ENCODE assay signal across 7 cellular contexts in genomic region chr2:38665854-38666577, GRCh38. TPM values are rescaled to one million over a fixed set of nuclear protein-coding genes. Genes with fewer than 3 reads are reported as not detected.
A peak's percentile ranks its signal among the peaks of the same experiment; 100 is the strongest.
DNase-seq lines count a peak whose midpoint lies in the region; ATAC-seq and TF ChIP-seq lines count a peak whose summit lies in the region.

GALM (plus strand) TSS chr2:38666114; CDS start chr2:38666162, 48 bp downstream.

- H3K4me1 ChIP-seq in SJCRH30 = no peaks in the 10 kb centered on the region
- H3K4me1 ChIP-seq in ascending aorta = peaks cover 0 to 7% of the 10 kb centered on the region in 2 donors

- H3K27ac ChIP-seq in SJCRH30 = no peak within 1 kb of the TSS; the same call in 1 of the 2 replicates
- peak within 1 kb of the TSS; percentile 60 to 80 for H3K27ac ChIP-seq in ascending aorta

- DNase-seq in SJCRH30 (peak; percentile 96 to 99), ascending aorta (ENCODE audit: low spot score in 2 of 2) (peak; percentile 59 to 93), left ventricle myocardium superior (peak; percentile 85), pons (ENCODE audit: low spot score) (peak; percentile 80)

- H3K9me3 ChIP-seq in SJCRH30 (replicated peaks) (no peaks in the 10 kb centered on the region), ascending aorta (no peaks in the 10 kb centered on the region)

- intact Hi-C loops in ascending aorta (cut with DNase I) = loop anchor here (1.0 to 5.0 kb wide), 3 partner anchors 49 to 85 kb away; partner anchors contain the start of gene SRSF7
- intact Hi-C loops in left ventricle myocardium superior (cut with micrococcal nuclease) = no loop called here

- TF ChIP-seq CTCF in ascending aorta (IDR thresholded peaks at IDR 0.05) = no peak

- H3K36me3 ChIP-seq in SJCRH30 = no peaks in the 10 kb centered on the region
- no peaks in the 10 kb centered on the region for H3K36me3 ChIP-seq in ascending aorta

- H3K27me3 ChIP-seq in SJCRH30 (no peaks in the 10 kb centered on the region), ascending aorta (no peaks in the 10 kb centered on the region)

- peak within 1 kb of the TSS; percentile 63 for H3K4me3 ChIP-seq in SJCRH30
- H3K4me3 ChIP-seq in ascending aorta = peak within 1 kb of the TSS; percentile 78 to 80

- ATAC-seq in GM18502 (IDR thresholded peaks at IDR 0.05; ENCODE audit: poor library complexity, unreplicated experiment) = peak; percentile 61
- peak; percentile 42 for ATAC-seq in HG03460 (IDR thresholded peaks at IDR 0.05; ENCODE audit: unreplicated experiment)
- ATAC-seq in left ventricle myocardium superior = peak; percentile 96
- no peak for ATAC-seq in HG02840 (IDR thresholded peaks at IDR 0.05; ENCODE audit: low FRiP score, unreplicated experiment)

RNA-seq across cellular contexts. Expression of gene GALM, which starts in this region (rescaled TPM):
- 19.6 and 22.0 TPM in 2 replicates for total RNA-seq in SJCRH30 (2014; rRNA removed; shearing (Covaris generic))
- total RNA-seq in ascending aorta (1.4 TPM), left ventricle myocardium superior (16.9 TPM)
